Comparison of ENCODE assay signal across 25 cellular contexts in the genomic region with DNA sequence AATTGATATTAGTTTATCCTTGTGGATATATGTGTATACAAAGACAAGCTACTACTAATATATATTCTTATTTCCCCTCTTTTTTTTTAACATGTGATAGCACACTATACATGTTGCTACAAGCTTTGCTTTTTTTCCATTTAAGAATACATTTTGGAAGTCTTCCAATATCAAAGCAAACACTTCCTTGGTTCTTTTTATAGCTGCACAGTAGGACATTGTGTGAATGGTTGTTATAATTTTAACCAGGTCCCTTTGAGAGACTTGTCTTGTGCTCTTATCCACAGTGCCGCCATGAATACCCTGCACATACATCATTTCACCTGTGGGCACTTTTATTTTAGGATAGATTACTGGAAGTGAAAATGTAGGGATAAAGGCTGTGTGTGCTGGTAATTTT.
DNase-seq lines count a peak whose midpoint lies in the region; ATAC-seq and TF ChIP-seq lines count a peak whose summit lies in the region.
"Had no signal": no experiment of that assay in that cellular context is flagged by ENCODE, and none has a peak within 500 bp of the region (broad histone marks: within the 10 kb centered on the region; RNA-seq: fewer than 3 reads in every experiment).

No MANE protein-coding gene starts in this region.

- intact Hi-C loops in Right ventricle myocardium inferior (cut with DNase I) (loop anchor here (5.0 kb wide), 1 partner anchor 146 kb away; no protein-coding TSS in a partner anchor), cardiac septum (cut with DNase I) (no loop called here)

- TF ChIP-seq CTCF in choroid plexus epithelial cell (conservative IDR thresholded peaks at IDR 0.05; ENCODE audit: low read depth, low read length), result no peak

- H3K4me3 ChIP-seq in choroid plexus epithelial cell (ENCODE audit: low read depth, low read length), result no peak overlapping the region
- H3K4me3 ChIP-seq: adrenal gland, K562, ovary, stomach had no signal

- DNase-seq in Right ventricle myocardium inferior (ENCODE audit: missing footprints), result no peak
- no peak for DNase-seq in cardiac septum (ENCODE audit: low spot score)
- DNase-seq in NCI-H2196 (lab: John Stamatoyannopoulos, UW; ENCODE audit: unreplicated experiment), result peak; percentile 10
- DNase-seq in choroid plexus epithelial cell (ENCODE audit: low read depth), result peak; percentile 1
- no peak for DNase-seq in SHP77 (lab: John Stamatoyannopoulos, UW)
- DNase-seq in activated effector memory CD4-positive, alpha-beta T cell treated with anti-CD3 and anti-CD28 coated beads, Interleukin-2, amount 50 U/mL, for 16 hours, result no peak
- no peak for DNase-seq in H4 (ENCODE audit: low spot score)
- no peak for DNase-seq in germinal center (ENCODE audit: low spot score)
- DNase-seq: activated CD4-positive, alpha-beta memory T cell treated with anti-CD3 and anti-CD28 coated beads, Interleukin-2, amount 10 ng/mL, durations not matched to agents 7 days and 5 days; activated CD4-positive, CD25-positive, alpha-beta regulatory T cell; activated naive CD4-positive, alpha-beta T cell; activated T-cell treated with anti-CD3 and anti-CD28 coated beads for 4 hours; adrenal gland; brain microvascular endothelial cell; CD8-positive, alpha-beta memory T cell; cortex of kidney; DND-41; natural killer cell; NCI-H446; ovary; stimulated activated CD4-positive, alpha-beta T cell treated with anti-CD3 and anti-CD28 coated beads, Interleukin-4, amount 100 ng/mL, for 4 hours; stomach; T1000; trophoblast cell had no signal

- peak; percentile 62 for ATAC-seq in Right ventricle myocardium inferior
- ATAC-seq: K562, natural killer cell had no signal

Comparison
In these comparisons a context has a peak if more than half of its experiments do, and no peak if none do; other contexts are left out.
1. DNase-seq: peak in NCI-H2196 (single experiment) and choroid plexus epithelial cell (single experiment); none in Right ventricle myocardium inferior (single experiment), cardiac septum (single experiment), SHP77 (0 of 2), activated effector memory CD4-positive, alpha-beta T cell treated with anti-CD3 and anti-CD28 coated beads, Interleukin-2, amount 50 U/mL, for 16 hours (single experiment), H4 (single experiment) and germinal center (single experiment).